8 cellular contexts compared by ENCODE assay signal in genomic region chr6:16700202-16700997, GRCh38.
DNase-seq lines count a peak whose midpoint lies in the region; ATAC-seq and TF ChIP-seq lines count a peak whose summit lies in the region.

No MANE protein-coding gene starts in this region.

- TF ChIP-seq CTCF in BE2C (IDR thresholded peaks at IDR 0.05; ENCODE audit: low read depth, low read length) (no peak), Panc1 (IDR thresholded peaks at IDR 0.05) (no peak)

- H3K36me3 Mint-ChIP-seq in effector memory CD8-positive, alpha-beta T cell (ENCODE audit: insufficient read depth), result peaks cover 28% of the 10 kb centered on the region
- H3K36me3 Mint-ChIP-seq in natural killer cell treated with Interleukin-12 subunit alpha and Interleukin-12 subunit beta and Interleukin-15 and Interleukin-18, amount 100 ng/mL, for 72 hours, result no peaks in the 10 kb centered on the region

- H3K27me3 ChIP-seq in BE2C, result no peaks in the 10 kb centered on the region
- no peaks in the 10 kb centered on the region for H3K27me3 ChIP-seq in Panc1 (ENCODE audit: control insufficient read depth, insufficient read depth, low read length)

- peak overlapping the region; percentile 91 for H3K27ac ChIP-seq in Panc1 (ENCODE audit: low read length)

- H3K4me1 ChIP-seq in BE2C (no peaks in the 10 kb centered on the region; the same call in 1 of the 2 replicates), Panc1 (ENCODE audit: control insufficient read depth, insufficient read depth, low read length) (peaks cover 60% of the 10 kb centered on the region)

- peaks cover 52 to 72% of the 10 kb centered on the region in 2 donors for H3K4me1 Mint-ChIP-seq in effector memory CD8-positive, alpha-beta T cell (ENCODE audit: low read depth in 2 of 2)
- H3K4me1 Mint-ChIP-seq in natural killer cell treated with Interleukin-12 subunit alpha and Interleukin-12 subunit beta and Interleukin-15 and Interleukin-18, amount 100 ng/mL, for 72 hours (ENCODE audit: low read depth in 2 of 2), result peaks cover 62 to 78% of the 10 kb centered on the region in 2 donors

- POLR2A ChIA-PET in Panc1 (lab: Charles Lee), result interaction anchor here (0.6 to 1.7 kb wide), 2 partner anchors 11 to 108 kb away, joined by 5 to 8 read pairs; no protein-coding TSS in a partner anchor

- ATAC-seq in Panc1 (peak; percentile 43; the same call in 1 of the 2 replicates), GM21825 (IDR thresholded peaks at IDR 0.05; ENCODE audit: unreplicated experiment) (no peak)
- ATAC-seq in effector memory CD8-positive, alpha-beta T cell (replicated peaks), result peak; percentile 49
- peak in 1 of 2 donors; percentile 55 for ATAC-seq in natural killer cell treated with Interleukin-12 subunit alpha and Interleukin-12 subunit beta and Interleukin-15 and Interleukin-18, amount 100 ng/mL, for 72 hours

- no peaks in the 10 kb centered on the region for H3K27me3 Mint-ChIP-seq in effector memory CD8-positive, alpha-beta T cell
- no peaks in the 10 kb centered on the region for H3K27me3 Mint-ChIP-seq in natural killer cell treated with Interleukin-12 subunit alpha and Interleukin-12 subunit beta and Interleukin-15 and Interleukin-18, amount 100 ng/mL, for 72 hours

- peak; percentile 18 for DNase-seq in BE2C
- DNase-seq in Panc1 (ENCODE audit: low read depth, low spot score), result no peak
- DNase-seq in effector memory CD8-positive, alpha-beta T cell, result peak in 2 of 3 experiments; percentile 40 to 47
- peak; percentile 64 for DNase-seq in natural killer cell treated with Interleukin-12 subunit alpha and Interleukin-12 subunit beta and Interleukin-15 and Interleukin-18, amount 100 ng/mL, for 72 hours (ENCODE audit: low spot score)
- DNase-seq in globus pallidus (ENCODE audit: low spot score), result no peak
- DNase-seq in NCI-H526 treated with DMSO at 0.1 percent for 48 hours (lab: John Stamatoyannopoulos, UW), result no peak
- no peak for DNase-seq in SK-N-DZ (ENCODE audit: low spot score)

- in situ Hi-C loops in Panc1 (cut with HindIII; ENCODE audit: low pct_unique_long_range_greater_than_20kb, low sequenced_read_pairs), result no loop called here

- peak overlapping the region; percentile 64 for H3K4me3 ChIP-seq in BE2C (ENCODE audit: low read depth, low read length)
- peak overlapping the region; percentile 17 to 19; a peak in 3 of 4 replicates for H3K4me3 ChIP-seq in Panc1 (ENCODE audit: low read depth in 2 of 2, low read length in 2 of 2)

- intact Hi-C loops in Panc1 (cut with micrococcal nuclease; ENCODE audit: unreplicated experiment), result no loop called here

- BruUV-seq in Panc1 (replicated peaks; lab: Mats Ljungman, UMichigan), result no TSS peak

- no peaks in the 10 kb centered on the region for H3K36me3 ChIP-seq in BE2C
- H3K36me3 ChIP-seq in Panc1 (ENCODE audit: control insufficient read depth, insufficient read depth, low read length), result no peaks in the 10 kb centered on the region

- H3K27ac Mint-ChIP-seq in effector memory CD8-positive, alpha-beta T cell, result peak overlapping the region; percentile 96 to 99
- peak overlapping the region; percentile 82 to 94 for H3K27ac Mint-ChIP-seq in natural killer cell treated with Interleukin-12 subunit alpha and Interleukin-12 subunit beta and Interleukin-15 and Interleukin-18, amount 100 ng/mL, for 72 hours

- CTCF ChIA-PET in Panc1 (lab: Charles Lee), result interaction anchor here (0.9 kb wide), 1 partner anchor 34 kb away, joined by 3 read pairs; no protein-coding TSS in a partner anchor

- peak overlapping the region; percentile 87 to 93 for H3K4me3 Mint-ChIP-seq in effector memory CD8-positive, alpha-beta T cell
- H3K4me3 Mint-ChIP-seq in natural killer cell treated with Interleukin-12 subunit alpha and Interleukin-12 subunit beta and Interleukin-15 and Interleukin-18, amount 100 ng/mL, for 72 hours, result peak overlapping the region; percentile 85

- no peaks in the 10 kb centered on the region for H3K9me3 Mint-ChIP-seq in effector memory CD8-positive, alpha-beta T cell
- no peaks in the 10 kb centered on the region for H3K9me3 Mint-ChIP-seq in natural killer cell treated with Interleukin-12 subunit alpha and Interleukin-12 subunit beta and Interleukin-15 and Interleukin-18, amount 100 ng/mL, for 72 hours

- H3K9me3 ChIP-seq in BE2C, result no peaks in the 10 kb centered on the region
- H3K9me3 ChIP-seq in Panc1 (ENCODE audit: control insufficient read depth, insufficient read depth, low read depth, low read length), result no peaks in the 10 kb centered on the region

Comparison
In these comparisons a context has a peak if more than half of its experiments do, and no peak if none do; other contexts are left out.
1. DNase-seq: peak in BE2C (single experiment), effector memory CD8-positive, alpha-beta T cell (2 of 3) and natural killer cell treated with Interleukin-12 subunit alpha and Interleukin-12 subunit beta and Interleukin-15 and Interleukin-18, amount 100 ng/mL, for 72 hours (single experiment); none in Panc1 (single experiment), globus pallidus (single experiment), NCI-H526 treated with DMSO at 0.1 percent for 48 hours (single experiment) and SK-N-DZ (single experiment).